In the genomic region with DNA sequence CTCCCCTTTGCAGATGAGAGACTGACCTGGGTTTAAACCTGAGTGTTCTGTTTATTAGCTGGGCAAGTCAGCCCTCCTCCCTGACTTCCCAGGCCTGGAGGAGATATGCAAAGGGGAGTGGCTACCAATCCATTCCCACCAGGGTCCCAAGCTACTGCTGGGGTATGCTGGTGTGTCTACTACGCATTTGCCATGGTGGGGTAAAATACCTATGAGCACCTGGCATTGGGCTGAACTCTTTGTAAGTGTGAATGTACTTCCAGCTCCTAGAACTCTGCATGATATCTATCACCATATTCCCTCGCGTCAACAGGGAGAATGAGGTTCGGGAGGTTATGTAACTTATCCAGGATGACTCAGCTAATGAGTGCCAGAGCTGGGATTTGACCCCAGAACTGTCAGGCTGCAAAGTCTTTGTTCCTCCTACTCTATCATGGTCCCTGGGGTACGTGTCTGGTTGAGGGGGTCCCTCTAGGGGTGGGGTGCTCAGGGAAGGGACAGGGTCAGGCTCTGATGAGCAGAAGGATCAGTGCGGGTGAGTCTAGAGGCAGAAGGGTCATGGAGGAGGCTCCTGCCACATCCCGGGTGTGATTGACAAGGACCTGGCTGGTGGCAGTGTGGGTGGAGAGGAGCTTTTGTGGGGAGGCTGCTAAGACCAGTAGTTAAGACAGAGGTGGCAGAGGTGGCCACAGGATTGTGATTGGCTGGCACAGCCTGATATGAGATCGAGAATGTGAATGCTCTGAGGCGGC, we compare ENCODE assay signal across 12 cellular contexts. TPM values are rescaled to one million over a fixed set of nuclear protein-coding genes. Genes with fewer than 3 reads are reported as not detected.
DNase-seq lines count a peak whose midpoint lies in the region; TF ChIP-seq lines count a peak whose summit lies in the region.
"Had no signal": no experiment of that assay in that cellular context is flagged by ENCODE, and none has a peak within 500 bp of the region (broad histone marks: within the 10 kb centered on the region; RNA-seq: fewer than 3 reads in every experiment).

No MANE protein-coding gene starts in this region.

- H3K4me3 Mint-ChIP-seq in dendritic cell treated with granulocyte-macrophage colony-stimulating factor and Interleukin-4, amounts not matched to agents 40 ng/mL and 50 ng/mL, for 4 days: no peak overlapping the region
- no peak overlapping the region for H3K4me3 Mint-ChIP-seq in activated naive CD4-positive, alpha-beta T cell treated with anti-CD3 and anti-CD28 coated beads, Interleukin-2, amount 10 ng/mL, durations not matched to agents 7 days and 5 days
- H3K4me3 Mint-ChIP-seq in chondrocyte (ENCODE audit: unreplicated experiment): no peak overlapping the region
- H3K4me3 Mint-ChIP-seq: CD8-positive, alpha-beta memory T cell had no signal

- H3K4me3 ChIP-seq in AG10803 (ENCODE audit: low read length) (no peak overlapping the region), mesenchymal stem cell (ENCODE audit: insufficient read depth in 1 of 2, low read depth in 1 of 2, low read length in 2 of 2) (peak overlapping the region in 1 of 2 experiments; percentile 2)
- H3K4me3 ChIP-seq: mucosa of descending colon had no signal

- DNase-seq in AG10803 (ENCODE audit: low read depth) (peak; percentile 61), M059J (ENCODE audit: low read depth) (peak; percentile 76), mesenchymal stem cell (peak; percentile 69), SW 1271 (lab: John Stamatoyannopoulos, UW) (no peak), chondrocyte (ENCODE audit: low spot score) (no peak), C1 segment of cervical spinal cord (lab: John Stamatoyannopoulos, UW) (no peak)
- DNase-seq in activated naive CD4-positive, alpha-beta T cell treated with anti-CD3 and anti-CD28 coated beads, Interleukin-2, amount 10 ng/mL, durations not matched to agents 7 days and 5 days: no peak
- DNase-seq: CD8-positive, alpha-beta memory T cell; NCI-H1092; SHP77 had no signal

- peaks cover 34% of the 10 kb centered on the region for H3K4me1 Mint-ChIP-seq in dendritic cell treated with granulocyte-macrophage colony-stimulating factor and Interleukin-4, amounts not matched to agents 40 ng/mL and 50 ng/mL, for 4 days (ENCODE audit: low read depth)
- peaks cover 19% of the 10 kb centered on the region for H3K4me1 Mint-ChIP-seq in activated naive CD4-positive, alpha-beta T cell treated with anti-CD3 and anti-CD28 coated beads, Interleukin-2, amount 10 ng/mL, durations not matched to agents 7 days and 5 days
- peaks cover 6% of the 10 kb centered on the region for H3K4me1 Mint-ChIP-seq in chondrocyte (ENCODE audit: low read depth)

- H3K4me2 ChIP-seq in mesenchymal stem cell (ENCODE audit: low read length, poor library complexity, severe bottlenecking): no peak overlapping the region

- H4K91ac ChIP-seq in mesenchymal stem cell (ENCODE audit: low read length): peak overlapping the region; percentile 59

- no peak overlapping the region for H2BK120ac ChIP-seq in mesenchymal stem cell (ENCODE audit: low read depth, low read length)

- H3K9me3 Mint-ChIP-seq in dendritic cell treated with granulocyte-macrophage colony-stimulating factor and Interleukin-4, amounts not matched to agents 40 ng/mL and 50 ng/mL, for 4 days: no peaks in the 10 kb centered on the region
- no peaks in the 10 kb centered on the region for H3K9me3 Mint-ChIP-seq in activated naive CD4-positive, alpha-beta T cell treated with anti-CD3 and anti-CD28 coated beads, Interleukin-2, amount 10 ng/mL, durations not matched to agents 7 days and 5 days
- no peaks in the 10 kb centered on the region for H3K9me3 Mint-ChIP-seq in chondrocyte (ENCODE audit: low read depth)
- H3K9me3 Mint-ChIP-seq: CD8-positive, alpha-beta memory T cell had no signal

- TF ChIP-seq CTCF in AG10803 (conservative IDR thresholded peaks at IDR 0.05; ENCODE audit: low read length) (no peak), chondrocyte (IDR thresholded peaks at IDR 0.05) (no peak)

- H3K27me3 ChIP-seq in mesenchymal stem cell (ENCODE audit: control insufficient read depth in 1 of 2, insufficient read depth in 1 of 2, low read length in 2 of 2): no peaks in the 10 kb centered on the region

- H4K8ac ChIP-seq in mesenchymal stem cell (ENCODE audit: low read length): peak overlapping the region; percentile 53

- WGBS in mesenchymal stem cell: 52% methylated on average over 8 of the region's 9 CpGs

- peak overlapping the region; percentile 21 for H3K27ac Mint-ChIP-seq in dendritic cell treated with granulocyte-macrophage colony-stimulating factor and Interleukin-4, amounts not matched to agents 40 ng/mL and 50 ng/mL, for 4 days
- H3K27ac Mint-ChIP-seq in activated naive CD4-positive, alpha-beta T cell treated with anti-CD3 and anti-CD28 coated beads, Interleukin-2, amount 10 ng/mL, durations not matched to agents 7 days and 5 days: no peak overlapping the region
- H3K27ac Mint-ChIP-seq in chondrocyte (ENCODE audit: unreplicated experiment): no peak overlapping the region
- H3K27ac Mint-ChIP-seq: CD8-positive, alpha-beta memory T cell had no signal

- H3K79me1 ChIP-seq in mesenchymal stem cell (replicated peaks; ENCODE audit: low read length, poor library complexity, severe bottlenecking): peaks cover 16% of the 10 kb centered on the region

- intact Hi-C loops in dendritic cell treated with granulocyte-macrophage colony-stimulating factor and Interleukin-4, amounts not matched to agents 40 ng/mL and 50 ng/mL, for 4 days (cut with micrococcal nuclease): no loop called here

- no peak overlapping the region for H3K27ac ChIP-seq in mesenchymal stem cell (ENCODE audit: low read length, poor library complexity, severe bottlenecking)

- peaks cover 9% of the 10 kb centered on the region for H3K4me1 ChIP-seq in mesenchymal stem cell (ENCODE audit: control insufficient read depth, insufficient read depth, low read depth, low read length)

- H3K23ac ChIP-seq in mesenchymal stem cell (ENCODE audit: low read length in 2 of 2): no peak overlapping the region

- H2AK5ac ChIP-seq in mesenchymal stem cell (ENCODE audit: low read length, severe bottlenecking): peak overlapping the region; percentile 18

- H3K27me3 Mint-ChIP-seq in dendritic cell treated with granulocyte-macrophage colony-stimulating factor and Interleukin-4, amounts not matched to agents 40 ng/mL and 50 ng/mL, for 4 days: peaks cover 3% of the 10 kb centered on the region
- H3K27me3 Mint-ChIP-seq in activated naive CD4-positive, alpha-beta T cell treated with anti-CD3 and anti-CD28 coated beads, Interleukin-2, amount 10 ng/mL, durations not matched to agents 7 days and 5 days: peaks cover 31% of the 10 kb centered on the region
- no peaks in the 10 kb centered on the region for H3K27me3 Mint-ChIP-seq in chondrocyte (ENCODE audit: low read depth)

- no peak overlapping the region for H2BK5ac ChIP-seq in mesenchymal stem cell (ENCODE audit: low read depth, low read length, poor library complexity, severe bottlenecking)

- no peak overlapping the region for H2AFZ ChIP-seq in mesenchymal stem cell (ENCODE audit: low read depth, low read length)

- peak overlapping the region; percentile 6 for H2BK15ac ChIP-seq in mesenchymal stem cell (ENCODE audit: low read depth, poor library complexity, severe bottlenecking)

- H3K9me3 ChIP-seq in mesenchymal stem cell (ENCODE audit: control insufficient read depth, low read length): no peaks in the 10 kb centered on the region
- H3K9me3 ChIP-seq: mucosa of descending colon had no signal

- peaks cover 17% of the 10 kb centered on the region for H3K36me3 Mint-ChIP-seq in dendritic cell treated with granulocyte-macrophage colony-stimulating factor and Interleukin-4, amounts not matched to agents 40 ng/mL and 50 ng/mL, for 4 days (ENCODE audit: low read depth)
- peaks cover 5% of the 10 kb centered on the region for H3K36me3 Mint-ChIP-seq in activated naive CD4-positive, alpha-beta T cell treated with anti-CD3 and anti-CD28 coated beads, Interleukin-2, amount 10 ng/mL, durations not matched to agents 7 days and 5 days
- H3K36me3 Mint-ChIP-seq in chondrocyte (ENCODE audit: low read depth): peaks cover 3% of the 10 kb centered on the region

- peaks cover 11 to 17% of the 10 kb centered on the region in 2 experiments for H3K36me3 ChIP-seq in mesenchymal stem cell (ENCODE audit: control insufficient read depth in 1 of 2, insufficient read depth in 2 of 2, low read depth in 1 of 2, low read length in 2 of 2)

- CTCF ChIA-PET in activated naive CD4-positive, alpha-beta T cell treated with anti-CD3 and anti-CD28 coated beads, Interleukin-2, amount 10 ng/mL, durations not matched to agents 7 days and 5 days (lab: Charles Lee): interaction anchor here (0.6 to 12.4 kb wide), 8 partner anchors 10 to 597 kb away, joined by 3 to 326 read pairs (median 4); a partner anchor contains a TSS

- H3K4ac ChIP-seq in mesenchymal stem cell (ENCODE audit: low read depth in 1 of 2, low read length in 2 of 2): no peak overlapping the region

- no peak overlapping the region for H3K9ac ChIP-seq in mesenchymal stem cell (ENCODE audit: low read length)

- H2BK12ac ChIP-seq in mesenchymal stem cell (ENCODE audit: low read length in 2 of 2): peak overlapping the region in 1 of 2 experiments; percentile 37

- H3K18ac ChIP-seq in mesenchymal stem cell (ENCODE audit: low read depth in 1 of 2, low read length in 2 of 2): no peak overlapping the region

- no peak overlapping the region for H3K14ac ChIP-seq in mesenchymal stem cell (ENCODE audit: low read length in 2 of 2)

RNA-seq across cellular contexts. Expression of a gene that starts 16.7 kb away (rescaled TPM):
- total RNA-seq in M059J (2014; rRNA removed; shearing (Covaris generic)): 86.0 and 106 TPM in 2 replicates
- 61.6 TPM for polyA plus RNA-seq in mesenchymal stem cell (2013, experiment 1 of 2)
- polyA plus RNA-seq in mesenchymal stem cell (2013, experiment 2 of 2): 55.5 TPM
- total RNA-seq in chondrocyte: 70.6 to 100 TPM (median 74.2 TPM) in 3 replicates

RNA-seq across cellular contexts. Expression of a gene that starts 17.0 kb away (rescaled TPM):
- total RNA-seq in M059J (2014; rRNA removed; shearing (Covaris generic)): 0.12 TPM in 1 of 2 replicates, not detected in the other
- polyA plus RNA-seq in mesenchymal stem cell (2013, experiment 1 of 2): 0.08 TPM
- polyA plus RNA-seq in mesenchymal stem cell (2013, experiment 2 of 2): 0.26 TPM
- not detected in 3 replicates for total RNA-seq in chondrocyte
- total RNA-seq: mucosa of descending colon had no signal
- polyA plus RNA-seq: CD8-positive, alpha-beta memory T cell had no signal

RNA-seq across cellular contexts. Expression of a gene that starts 19.5 kb away (rescaled TPM):
- 23.8 and 37.4 TPM in 2 replicates for total RNA-seq in M059J (2014; rRNA removed; shearing (Covaris generic))
- polyA plus RNA-seq in mesenchymal stem cell (2013, experiment 1 of 2): 32.2 TPM
- 30.4 TPM for polyA plus RNA-seq in mesenchymal stem cell (2013, experiment 2 of 2)
- 14.5 to 20.8 TPM (median 14.8 TPM) in 3 replicates for total RNA-seq in chondrocyte

RNA-seq across cellular contexts. Expression of a gene that starts 31.5 kb away (rescaled TPM):
- 10.7 and 17.4 TPM in 2 replicates for total RNA-seq in M059J (2014; rRNA removed; shearing (Covaris generic))
- 75.2 TPM for polyA plus RNA-seq in mesenchymal stem cell (2013, experiment 1 of 2)
- polyA plus RNA-seq in mesenchymal stem cell (2013, experiment 2 of 2): 70.3 TPM
- 24.6 to 41.3 TPM (median 25.8 TPM) in 3 replicates for total RNA-seq in chondrocyte

RNA-seq across cellular contexts. Expression of a gene that starts 51.2 kb away (rescaled TPM):
- not detected in 2 replicates for total RNA-seq in M059J (2014; rRNA removed; shearing (Covaris generic))
- polyA plus RNA-seq in mesenchymal stem cell (2013, experiment 1 of 2): 33.6 TPM
- 34.4 TPM for polyA plus RNA-seq in mesenchymal stem cell (2013, experiment 2 of 2)
- 8.9 to 17.8 TPM (median 17.8 TPM) in 3 replicates for total RNA-seq in chondrocyte
- total RNA-seq: CD8-positive, alpha-beta memory T cell had no signal
- polyA plus RNA-seq: CD8-positive, alpha-beta memory T cell had no signal

Comparison
In these comparisons a context has a peak if more than half of its experiments do, and no peak if none do; other contexts are left out.
1. DNase-seq: peak in AG10803 (single experiment), M059J (single experiment) and mesenchymal stem cell (single experiment); none in SW 1271 (0 of 2), activated naive CD4-positive, alpha-beta T cell treated with anti-CD3 and anti-CD28 coated beads, Interleukin-2, amount 10 ng/mL, durations not matched to agents 7 days and 5 days (single experiment), chondrocyte (single experiment) and C1 segment of cervical spinal cord (0 of 14).